Comparison of ENCODE assay signal across 8 cellular contexts in genomic region chr1:148362141-148362929, GRCh38.
DNase-seq lines count a peak whose midpoint lies in the region; ATAC-seq and TF ChIP-seq lines count a peak whose summit lies in the region.

No MANE protein-coding gene starts in this region.

- H3K27ac ChIP-seq in smooth muscle cell (ENCODE audit: low read depth) (peak overlapping the region; percentile 55), ovary (no peak overlapping the region)

- H3K4me2 ChIP-seq in smooth muscle cell: peak overlapping the region; percentile 87

- TF ChIP-seq CTCF in smooth muscle cell (IDR thresholded peaks at IDR 0.05; ENCODE audit: borderline replicate concordance, insufficient read depth, poor library complexity, severe bottlenecking) (no peak), ovary (IDR thresholded peaks at IDR 0.05) (no peak)

- peak overlapping the region; percentile 59 for H2AFZ ChIP-seq in smooth muscle cell (ENCODE audit: low read depth)

- no peak for TF ChIP-seq POLR2A in ovary (IDR thresholded peaks at IDR 0.05)

- in situ Hi-C loops in G401 (cut with HindIII; ENCODE audit: low sequenced_read_pairs): no loop called here

- H3K9me3 ChIP-seq in smooth muscle cell (replicated peaks; ENCODE audit: low read depth) (no peaks in the 10 kb centered on the region), ovary (no peaks in the 10 kb centered on the region)

- peak overlapping the region; percentile 43 for H3K4me3 ChIP-seq in smooth muscle cell
- no peak overlapping the region for H3K4me3 ChIP-seq in ovary

- peak overlapping the region; percentile 62 for H3K9ac ChIP-seq in smooth muscle cell (ENCODE audit: low read depth)

- H3K36me3 ChIP-seq in smooth muscle cell (ENCODE audit: low read depth) (no peaks in the 10 kb centered on the region), ovary (no peaks in the 10 kb centered on the region)

- H3K27me3 ChIP-seq in smooth muscle cell (ENCODE audit: low read depth): no peaks in the 10 kb centered on the region
- H3K27me3 ChIP-seq in ovary: no peaks in the 10 kb centered on the region

- H4K20me1 ChIP-seq in smooth muscle cell (ENCODE audit: low read depth): no peaks in the 10 kb centered on the region

- ATAC-seq in esophagus mucosa (peak; percentile 98), HG03432 (IDR thresholded peaks at IDR 0.05; ENCODE audit: unreplicated experiment) (no peak)

- DNase-seq in G401 (ENCODE audit: low spot score) (peak; percentile 80), smooth muscle cell (lab: John Stamatoyannopoulos, UW; ENCODE audit: unreplicated experiment) (no peak), cortex of kidney (lab: John Stamatoyannopoulos, UW) (no peak), NCI-H1048 (lab: John Stamatoyannopoulos, UW) (no peak), ovary (no peak)
- peak; percentile 75 for DNase-seq in activated CD8-positive, alpha-beta memory T cell treated with anti-CD3 and anti-CD28 coated beads for 24 hours

- H3K4me1 ChIP-seq in smooth muscle cell (ENCODE audit: low read depth) (peaks cover 7% of the 10 kb centered on the region), ovary (ENCODE audit: insufficient read depth) (no peaks in the 10 kb centered on the region)

- no peak for TF ChIP-seq EP300 in ovary (IDR thresholded peaks at IDR 0.05)

- H3F3A ChIP-seq in smooth muscle cell (ENCODE audit: low read depth): peaks cover 5% of the 10 kb centered on the region

- WGBS in smooth muscle cell (ENCODE audit: low lambda C conversion rate): 4% methylated on average over 35 of the region's 40 CpGs
- 13 to 18% (median 14%) methylated on average over 40 of the region's 40 CpGs for WGBS in ovary, 3 donors

- no peaks in the 10 kb centered on the region for H3K79me2 ChIP-seq in smooth muscle cell (ENCODE audit: low read depth)

- intact Hi-C loops in ovary (cut with DNase I): no loop called here

Comparison
In these comparisons a context has a peak if more than half of its experiments do, and no peak if none do; other contexts are left out.
1. DNase-seq: peak in G401 (single experiment) and activated CD8-positive, alpha-beta memory T cell treated with anti-CD3 and anti-CD28 coated beads for 24 hours (single experiment); none in smooth muscle cell (single experiment), cortex of kidney (single experiment), NCI-H1048 (single experiment) and ovary (0 of 5).